ENCODE assay signal across 20 cellular contexts in the genomic region with DNA sequence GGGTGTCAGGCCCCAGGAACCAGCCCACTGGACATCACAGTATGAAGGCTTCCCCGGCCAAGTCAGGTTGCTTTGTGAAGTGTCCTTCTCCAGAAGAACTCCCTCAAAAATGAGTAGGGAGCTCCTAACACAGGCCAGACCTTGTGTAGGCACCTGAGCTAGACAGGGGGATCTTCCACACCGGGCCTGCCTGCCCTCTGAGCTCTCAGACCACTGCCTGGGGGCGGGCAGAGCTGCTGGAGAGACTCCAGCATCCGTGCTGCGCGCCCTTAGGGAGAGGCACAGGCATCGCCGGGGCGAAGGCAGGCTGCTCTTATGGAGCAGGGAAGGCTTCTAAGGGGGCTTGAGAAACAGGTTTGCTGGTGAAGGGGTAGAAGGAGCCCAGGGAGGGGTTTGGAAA. TPM values are rescaled to one million over a fixed set of nuclear protein-coding genes. Genes with fewer than 3 reads are reported as not detected.
"Had no signal": no experiment of that assay in that cellular context is flagged by ENCODE, and none has a peak within 500 bp of the region (broad histone marks: within the 10 kb centered on the region; RNA-seq: fewer than 3 reads in every experiment).

No MANE protein-coding gene starts in this region.

- H3K4me3 ChIP-seq: gastroesophageal sphincter, hepatocyte, neural progenitor cell, ovary, SK-N-MC had no signal

- ATAC-seq: activated CD4-positive, CD25-positive, alpha-beta regulatory T cell treated with anti-CD3 and anti-CD28 coated beads, Interleukin-2, amount 50 U/mL, for 24 hours; gastroesophageal sphincter; T-cell had no signal

- H3K4me2 ChIP-seq: hepatocyte, neural progenitor cell had no signal

- H3K27ac ChIP-seq: gastroesophageal sphincter, hepatocyte, neural progenitor cell, ovary, SK-N-MC had no signal

- H2AFZ ChIP-seq: hepatocyte, neural progenitor cell had no signal

- FAIRE-seq: colon, kidney had no signal

- H3K9me3 ChIP-seq: gastroesophageal sphincter, ovary had no signal

- H3K9ac ChIP-seq: neural progenitor cell had no signal

- DNase-seq: activated CD4-positive, alpha-beta T cell treated with anti-CD3 and anti-CD28 coated beads, Interleukin-2, amount 50 U/mL, for 4 hours; activated naive CD4-positive, alpha-beta T cell treated with anti-CD3 and anti-CD28 coated beads for 36 hours; caudate nucleus; erythroblast; kidney; ovary; stimulated activated CD4-positive, alpha-beta T cell treated with anti-CD3 and anti-CD28 coated beads, Interleukin-15, amount 100 ng/mL, for 24 hours; stimulated activated CD4-positive, alpha-beta T cell treated with anti-CD3 and anti-CD28 coated beads, Interleukin-4, amount 100 ng/mL, for 1 hour; T-cell; T-helper 9 cell had no signal

- H3K36me3 ChIP-seq: gastroesophageal sphincter, neural progenitor cell, ovary had no signal

- H3K79me2 ChIP-seq: hepatocyte had no signal

- H3K27me3 ChIP-seq: ovary had no signal

RNA-seq across cellular contexts. Expression of a gene that starts 4.3 kb away (rescaled TPM):
- total RNA-seq: activated naive CD4-positive, alpha-beta T cell treated with anti-CD3 and anti-CD28 coated beads for 36 hours; activated T-helper 2 cell treated with anti-CD3 and anti-CD28 coated beads, Interferon-gamma antibody, Interleukin-2, Interleukin-4, amounts not matched to agents 10 μg/mL and 5 μg/mL and 100 μg/mL, durations not matched to agents 14 hours and 24 hours and 36 hours had no signal

RNA-seq across cellular contexts. Expression of a gene that starts 28.4 kb away (rescaled TPM):
- total RNA-seq: activated naive CD4-positive, alpha-beta T cell treated with anti-CD3 and anti-CD28 coated beads for 36 hours; activated T-helper 2 cell treated with anti-CD3 and anti-CD28 coated beads, Interferon-gamma antibody, Interleukin-2, Interleukin-4, amounts not matched to agents 10 μg/mL and 5 μg/mL and 100 μg/mL, durations not matched to agents 14 hours and 24 hours and 36 hours; hepatocyte; skeletal muscle tissue; T-cell; temporal lobe had no signal
- polyA plus RNA-seq: hepatocyte, ovary had no signal

RNA-seq across cellular contexts. Expression of a gene that starts 47.2 kb away (rescaled TPM):
- total RNA-seq: activated naive CD4-positive, alpha-beta T cell treated with anti-CD3 and anti-CD28 coated beads for 36 hours; activated T-helper 2 cell treated with anti-CD3 and anti-CD28 coated beads, Interferon-gamma antibody, Interleukin-2, Interleukin-4, amounts not matched to agents 10 μg/mL and 5 μg/mL and 100 μg/mL, durations not matched to agents 14 hours and 24 hours and 36 hours; skeletal muscle tissue; T-cell had no signal
- polyA plus RNA-seq: liver had no signal
